ENCODE assay signal across 15 cellular contexts in genomic region chr2:149422991-149423338, GRCh38.
"Had no signal": no experiment of that assay in that cellular context is flagged by ENCODE, and none has a peak within 500 bp of the region (broad histone marks: within the 10 kb centered on the region; RNA-seq: fewer than 3 reads in every experiment).

No MANE protein-coding gene starts in this region.

- H3K9me3 Mint-ChIP-seq: activated CD4-positive, alpha-beta memory T cell treated with anti-CD3 and anti-CD28 coated beads, Interleukin-2, amount 10 ng/mL, durations not matched to agents 7 days and 5 days; activated naive CD4-positive, alpha-beta T cell treated with anti-CD3 and anti-CD28 coated beads, Interleukin-2, amount 50 U/mL, for 24 hours; activated T-cell treated with anti-CD3 and anti-CD28 coated beads, Interleukin-2, amount 50 U/mL, for 24 hours; neural progenitor cell had no signal

- H3K9me3 ChIP-seq: thyroid gland, vagina had no signal

- H3K27ac Mint-ChIP-seq: activated CD4-positive, alpha-beta memory T cell treated with anti-CD3 and anti-CD28 coated beads, Interleukin-2, amount 10 ng/mL, durations not matched to agents 7 days and 5 days; activated naive CD4-positive, alpha-beta T cell treated with anti-CD3 and anti-CD28 coated beads, Interleukin-2, amount 50 U/mL, for 24 hours; activated T-cell treated with anti-CD3 and anti-CD28 coated beads, Interleukin-2, amount 50 U/mL, for 24 hours; naive B cell; neural progenitor cell; stimulated activated naive B cell treated with anti-CD40 and anti-IgM and Interleukin-4, amounts not matched to agents 10 μg/mL and 1 μg/mL and 100 μg/mL, for 72 hours; T-helper 17 cell had no signal

- H3K4me3 ChIP-seq: neural progenitor cell, thyroid gland, vagina had no signal

- H3K4me1 Mint-ChIP-seq: activated CD4-positive, alpha-beta memory T cell treated with anti-CD3 and anti-CD28 coated beads, Interleukin-2, amount 10 ng/mL, durations not matched to agents 7 days and 5 days; activated naive CD4-positive, alpha-beta T cell treated with anti-CD3 and anti-CD28 coated beads, Interleukin-2, amount 50 U/mL, for 24 hours; naive B cell; stimulated activated naive B cell treated with anti-CD40 and anti-IgM and Interleukin-4, amounts not matched to agents 10 μg/mL and 1 μg/mL and 100 μg/mL, for 72 hours; T-helper 17 cell had no signal

- ATAC-seq: stimulated activated naive B cell treated with anti-CD40 and anti-IgM and Interleukin-4, amounts not matched to agents 10 μg/mL and 1 μg/mL and 100 μg/mL, for 72 hours; T-helper 17 cell had no signal

- H3K27me3 ChIP-seq: neural progenitor cell, thyroid gland, vagina had no signal

- H3K36me3 ChIP-seq: neural progenitor cell, thyroid gland, vagina, WERI-Rb-1 had no signal

- DNase-seq: activated CD4-positive, alpha-beta memory T cell treated with anti-CD3 and anti-CD28 coated beads, Interleukin-2, amount 10 ng/mL, durations not matched to agents 7 days and 5 days; activated T-cell treated with anti-CD3 and anti-CD28 coated beads, Interleukin-2, amount 50 U/mL, for 24 hours; caudate nucleus; kidney; midbrain; naive B cell; stimulated activated CD4-positive, alpha-beta T cell treated with anti-CD3 and anti-CD28 coated beads, Interleukin-15, amount 100 ng/mL, for 24 hours; stimulated activated CD4-positive, alpha-beta T cell treated with anti-CD3 and anti-CD28 coated beads, Interleukin-4, amount 100 ng/mL, for 1 hour; stimulated activated naive B cell treated with anti-CD40 and anti-IgM and Interleukin-4, amounts not matched to agents 10 μg/mL and 1 μg/mL and 100 μg/mL, for 72 hours; T-helper 17 cell; thyroid gland; WERI-Rb-1 had no signal

- H3K4me1 ChIP-seq: thyroid gland, vagina had no signal

- H3K4me3 Mint-ChIP-seq: activated CD4-positive, alpha-beta memory T cell treated with anti-CD3 and anti-CD28 coated beads, Interleukin-2, amount 10 ng/mL, durations not matched to agents 7 days and 5 days; activated naive CD4-positive, alpha-beta T cell treated with anti-CD3 and anti-CD28 coated beads, Interleukin-2, amount 50 U/mL, for 24 hours; activated T-cell treated with anti-CD3 and anti-CD28 coated beads, Interleukin-2, amount 50 U/mL, for 24 hours; naive B cell; neural progenitor cell; stimulated activated naive B cell treated with anti-CD40 and anti-IgM and Interleukin-4, amounts not matched to agents 10 μg/mL and 1 μg/mL and 100 μg/mL, for 72 hours; T-helper 17 cell had no signal

- H3K27ac ChIP-seq: neural progenitor cell, thyroid gland, vagina, WERI-Rb-1 had no signal

- H3K36me3 Mint-ChIP-seq: activated naive CD4-positive, alpha-beta T cell treated with anti-CD3 and anti-CD28 coated beads, Interleukin-2, amount 50 U/mL, for 24 hours; naive B cell; stimulated activated naive B cell treated with anti-CD40 and anti-IgM and Interleukin-4, amounts not matched to agents 10 μg/mL and 1 μg/mL and 100 μg/mL, for 72 hours had no signal
